25 cellular contexts compared by ENCODE assay signal in the genomic region with DNA sequence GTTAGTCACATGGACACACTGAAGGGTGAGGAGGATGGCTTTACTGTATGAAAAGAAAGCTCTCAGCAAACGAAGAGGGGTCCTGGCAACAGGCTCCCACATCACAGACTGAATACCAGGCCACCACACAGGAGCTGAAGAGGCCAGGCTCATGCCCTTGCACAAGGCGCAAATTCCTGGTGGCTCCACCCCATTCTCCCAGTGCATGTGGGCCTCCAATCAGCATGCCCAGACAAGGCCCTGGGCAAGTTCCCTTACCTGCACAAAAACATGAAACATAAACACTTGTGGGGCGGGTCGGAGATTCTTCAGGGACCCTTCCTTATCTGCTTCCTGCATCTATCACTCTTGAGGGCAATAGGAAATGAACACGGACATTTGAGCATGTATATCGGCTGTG.
DNase-seq lines count a peak whose midpoint lies in the region; ATAC-seq, FAIRE-seq and TF ChIP-seq lines count a peak whose summit lies in the region.
"Had no signal": no experiment of that assay in that cellular context is flagged by ENCODE, and none has a peak within 500 bp of the region (broad histone marks: within the 10 kb centered on the region; RNA-seq: fewer than 3 reads in every experiment).

No MANE protein-coding gene starts in this region.

- H3K36me3 ChIP-seq in mammary epithelial cell (ENCODE audit: insufficient read depth, low read length) (no peaks in the 10 kb centered on the region), kidney (ENCODE audit: control insufficient read depth in 1 of 2, insufficient read depth in 2 of 2, low read length in 2 of 2) (no peaks in the 10 kb centered on the region)
- H3K36me3 ChIP-seq: BLaER1 treated with 17β-estradiol and CSF1 and Interleukin-3, amounts not matched to agents 10 nM and 100 nM had no signal

- H4K20me1 ChIP-seq in mammary epithelial cell (ENCODE audit: insufficient read depth, low read length): no peaks in the 10 kb centered on the region
- H4K20me1 ChIP-seq: BLaER1 treated with 17β-estradiol and CSF1 and Interleukin-3, amounts not matched to agents 10 nM and 100 nM had no signal

- no peak overlapping the region for H3K27ac Mint-ChIP-seq in MCF 10A (ENCODE audit: low read depth, unreplicated experiment)
- H3K27ac Mint-ChIP-seq in endothelial cell (ENCODE audit: unreplicated experiment): no peak overlapping the region
- H3K27ac Mint-ChIP-seq: CD4-positive, alpha-beta memory T cell had no signal

- FAIRE-seq in kidney (lab: Jason Lieb, UNC): no peak
- FAIRE-seq: GM12892 had no signal

- H3K4me3 Mint-ChIP-seq in MCF 10A (ENCODE audit: unreplicated experiment) (no peak overlapping the region), endothelial cell (ENCODE audit: unreplicated experiment) (no peak overlapping the region)
- H3K4me3 Mint-ChIP-seq: CD4-positive, alpha-beta memory T cell had no signal

- in situ Hi-C loops in mammary epithelial cell (cut with MboI; ENCODE audit: low sequenced_read_pairs in 2 of 2): no loop called here

- no peak overlapping the region for H3K9ac ChIP-seq in mammary epithelial cell (ENCODE audit: insufficient read depth, low read length)
- no peak overlapping the region for H3K9ac ChIP-seq in kidney (ENCODE audit: low read length in 2 of 2)
- H3K9ac ChIP-seq: BLaER1 treated with 17β-estradiol and CSF1 and Interleukin-3, amounts not matched to agents 10 nM and 100 nM had no signal

- H3K4me1 ChIP-seq in mammary epithelial cell (ENCODE audit: insufficient read depth, low read length): peaks cover 6% of the 10 kb centered on the region
- H3K4me1 ChIP-seq in kidney (ENCODE audit: control insufficient read depth in 1 of 2, insufficient read depth in 1 of 2, low read depth in 1 of 2, low read length in 2 of 2): no peaks in the 10 kb centered on the region
- H3K4me1 ChIP-seq: Caco-2 had no signal

- no TSS peak for BruUV-seq in mammary epithelial cell (replicated peaks; lab: Mats Ljungman, UMichigan)
- no TSS peak for BruUV-seq in MCF 10A (replicated peaks; lab: Mats Ljungman, UMichigan)

- no peak overlapping the region for H3K4me3 ChIP-seq in mammary epithelial cell (replicated peaks in 1 of 3; ENCODE audit: insufficient read depth in 1 of 3, low read depth in 2 of 3, low read length in 3 of 3)
- H3K4me3 ChIP-seq in kidney (ENCODE audit: low read length in 2 of 2): no peak overlapping the region
- H3K4me3 ChIP-seq: BLaER1 treated with 17β-estradiol and CSF1 and Interleukin-3, amounts not matched to agents 10 nM and 100 nM; SK-N-MC had no signal

- CTCF ChIA-PET in mammary epithelial cell (lab: Charles Lee; ENCODE audit: low non-redundant PET): no interaction called here
- CTCF ChIA-PET in MCF 10A (lab: Yijun Ruan, JAX): no interaction called here

- no peaks in the 10 kb centered on the region for H3K4me1 Mint-ChIP-seq in MCF 10A (ENCODE audit: insufficient read depth, unreplicated experiment)
- peaks cover 7% of the 10 kb centered on the region for H3K4me1 Mint-ChIP-seq in endothelial cell (ENCODE audit: unreplicated experiment)
- H3K4me1 Mint-ChIP-seq: CD4-positive, alpha-beta memory T cell had no signal

- H2AFZ ChIP-seq in mammary epithelial cell (ENCODE audit: low read depth, low read length): peak overlapping the region; percentile 74

- H3K27me3 ChIP-seq in mammary epithelial cell (ENCODE audit: insufficient read depth, low read length): no peaks in the 10 kb centered on the region
- H3K27me3 ChIP-seq: BLaER1 treated with 17β-estradiol and CSF1 and Interleukin-3, amounts not matched to agents 10 nM and 100 nM had no signal

- dilution Hi-C loops in mammary epithelial cell (cut with HindIII; ENCODE audit: low sequenced_read_pairs): no loop called here

- DNase-seq in mammary epithelial cell (no peak), MCF 10A (ENCODE audit: unreplicated experiment) (no peak), endothelial cell (ENCODE audit: low spot score) (peak; percentile 8), kidney (peak; percentile 37), nucleus accumbens (lab: John Stamatoyannopoulos, UW) (no peak), NCI-H510A treated with DMSO at 0.1 percent for 48 hours (lab: John Stamatoyannopoulos, UW) (no peak), SHP77 treated with DMSO at 0.1 percent for 48 hours (lab: John Stamatoyannopoulos, UW) (no peak)
- DNase-seq: ACHN; Caco-2; CD4-positive, alpha-beta memory T cell; DMS 273 treated with DMSO at 0.1 percent for 48 hours; DND-41; GOT3; IMR-90; MV-4-11; NCI-H1694; NCI-H2081; NCI-H2171; NCI-H526; SHP77 had no signal

- no peaks in the 10 kb centered on the region for H3K79me2 ChIP-seq in mammary epithelial cell (ENCODE audit: insufficient read depth, low read length)

- H3K27me3 Mint-ChIP-seq in MCF 10A (ENCODE audit: insufficient read depth, unreplicated experiment) (no peaks in the 10 kb centered on the region), endothelial cell (ENCODE audit: unreplicated experiment) (no peaks in the 10 kb centered on the region)
- H3K27me3 Mint-ChIP-seq: CD4-positive, alpha-beta memory T cell had no signal

- WGBS in mammary epithelial cell (ENCODE audit: low coverage, missing lambda C conversion rate): 46% methylated on average over 4 of the region's 6 CpGs

- intact Hi-C loops in mammary epithelial cell (cut with micrococcal nuclease) (no loop called here), MCF 10A (cut with micrococcal nuclease) (no loop called here), kidney (cut with DNase I) (no loop called here)

- H3K9me3 Mint-ChIP-seq in MCF 10A (ENCODE audit: unreplicated experiment): no peaks in the 10 kb centered on the region
- no peaks in the 10 kb centered on the region for H3K9me3 Mint-ChIP-seq in endothelial cell (ENCODE audit: unreplicated experiment)

- no peaks in the 10 kb centered on the region for H3K9me3 ChIP-seq in mammary epithelial cell (replicated peaks; ENCODE audit: insufficient read depth, low read length)
- no peaks in the 10 kb centered on the region for H3K9me3 ChIP-seq in kidney (ENCODE audit: control insufficient read depth in 1 of 2, low read length in 2 of 2)
- H3K9me3 ChIP-seq: Caco-2 had no signal

- POLR2A ChIA-PET in MCF 10A (lab: Yijun Ruan, JAX): no interaction called here

- no peak overlapping the region for H3K27ac ChIP-seq in mammary epithelial cell (ENCODE audit: insufficient read depth, low read depth, low read length)
- no peak overlapping the region for H3K27ac ChIP-seq in kidney (ENCODE audit: low read depth in 2 of 2, low read length in 2 of 2)
- H3K27ac ChIP-seq: 22Rv1; BLaER1 treated with 17β-estradiol and CSF1 and Interleukin-3, amounts not matched to agents 10 nM and 100 nM; SK-N-MC had no signal

- no peak for ATAC-seq in HG03378 (IDR thresholded peaks at IDR 0.05; ENCODE audit: unreplicated experiment)

- H3K36me3 Mint-ChIP-seq in MCF 10A (ENCODE audit: insufficient read depth, unreplicated experiment) (no peaks in the 10 kb centered on the region), endothelial cell (ENCODE audit: low read depth, unreplicated experiment) (no peaks in the 10 kb centered on the region)
- H3K36me3 Mint-ChIP-seq: CD4-positive, alpha-beta memory T cell had no signal

- no peak overlapping the region for H3K4me2 ChIP-seq in mammary epithelial cell (ENCODE audit: insufficient read depth, low read depth, low read length)
- H3K4me2 ChIP-seq: BLaER1 treated with 17β-estradiol and CSF1 and Interleukin-3, amounts not matched to agents 10 nM and 100 nM had no signal

- no peak for TF ChIP-seq CTCF in mammary epithelial cell (conservative IDR thresholded peaks at IDR 0.05 in 1 of 2, IDR thresholded peaks at IDR 0.05 in 1 of 2; ENCODE audit: extremely low read depth in 1 of 2, insufficient read depth in 1 of 2, low read depth in 1 of 2, low read length in 2 of 2)
- TF ChIP-seq CTCF in MCF 10A (IDR thresholded peaks at IDR 0.05; ENCODE audit: unreplicated experiment): no peak
- no peak for TF ChIP-seq CTCF in endothelial cell (IDR thresholded peaks at IDR 0.05; ENCODE audit: unreplicated experiment)
- no peak for TF ChIP-seq CTCF in kidney (IDR thresholded peaks at IDR 0.05; ENCODE audit: borderline replicate concordance, extremely low read depth, insufficient read depth)

Comparison
In these comparisons a context has a peak if more than half of its experiments do, and no peak if none do; other contexts are left out.
1. DNase-seq: peak in endothelial cell (single experiment) and kidney (single experiment); none in mammary epithelial cell (single experiment), MCF 10A (single experiment), nucleus accumbens (0 of 56), NCI-H510A treated with DMSO at 0.1 percent for 48 hours (single experiment) and SHP77 treated with DMSO at 0.1 percent for 48 hours (single experiment).